28 cellular contexts compared by ENCODE assay signal in the genomic region with DNA sequence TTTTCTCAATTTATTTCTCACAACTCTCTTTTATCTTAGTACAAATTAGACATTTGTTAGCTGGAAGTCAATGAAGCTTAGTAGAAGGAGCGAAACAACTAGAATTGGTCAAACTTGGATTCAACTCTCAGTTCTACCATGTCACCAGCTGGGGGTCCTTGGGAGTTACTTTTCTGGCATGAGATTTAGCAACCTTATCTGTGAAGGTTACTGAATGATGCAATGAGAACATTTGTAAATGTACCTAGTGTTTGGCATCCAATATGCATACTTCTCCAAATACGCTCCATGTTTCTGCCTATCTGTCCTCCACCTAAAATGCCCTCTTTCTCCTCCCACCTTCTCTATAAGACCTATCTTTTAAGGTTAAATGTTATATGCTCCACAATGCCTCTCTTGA. TPM values are rescaled to one million over a fixed set of nuclear protein-coding genes. Genes with fewer than 3 reads are reported as not detected.
DNase-seq lines count a peak whose midpoint lies in the region; ATAC-seq, FAIRE-seq and TF ChIP-seq lines count a peak whose summit lies in the region.
"Had no signal": no experiment of that assay in that cellular context is flagged by ENCODE, and none has a peak within 500 bp of the region (broad histone marks: within the 10 kb centered on the region; RNA-seq: fewer than 3 reads in every experiment).

No MANE protein-coding gene starts in this region.

- FAIRE-seq in GM12892 (lab: Jason Lieb, UNC), result no peak
- FAIRE-seq: A549, GM18507, RCC 7860 had no signal

- H3K9me3 Mint-ChIP-seq in endodermal cell, result no peaks in the 10 kb centered on the region
- H3K9me3 Mint-ChIP-seq: CD4-positive, alpha-beta memory T cell had no signal

- no peaks in the 10 kb centered on the region for H3K27me3 Mint-ChIP-seq in endodermal cell (ENCODE audit: insufficient read depth)
- H3K27me3 Mint-ChIP-seq: CD4-positive, alpha-beta memory T cell had no signal

- no peak for TF ChIP-seq EP300 in tibial nerve (IDR thresholded peaks at IDR 0.05)

- no peak overlapping the region for H3K27ac ChIP-seq in DND-41 (ENCODE audit: low read length)
- H3K27ac ChIP-seq in endodermal cell (ENCODE audit: low read depth, low read length), result no peak overlapping the region
- H3K27ac ChIP-seq in tibial nerve, result no peak overlapping the region
- H3K27ac ChIP-seq: A549, HL-60, SJSA1 had no signal

- ATAC-seq in DND-41 (ENCODE audit: insufficient read depth, low read depth) (0 out of 3 replicates have a peak, but pooled peaks have one; percentile 6), GM18858 (IDR thresholded peaks at IDR 0.05; ENCODE audit: unreplicated experiment) (no peak)
- ATAC-seq: A549, HCT116 had no signal

- H3K36me3 ChIP-seq in DND-41 (ENCODE audit: insufficient read depth, low read length) (peaks cover 26% of the 10 kb centered on the region), endodermal cell (ENCODE audit: control insufficient read depth, insufficient read depth, low read length) (peaks cover 30% of the 10 kb centered on the region), tibial nerve (peaks cover 0 to 3% (median 0%) of the 10 kb centered on the region in 3 donors)

- no peak overlapping the region for H2AFZ ChIP-seq in DND-41 (ENCODE audit: low read depth, low read length)

- peaks cover 13% of the 10 kb centered on the region for H3K4me1 Mint-ChIP-seq in endodermal cell

- no peak overlapping the region for H3K9ac ChIP-seq in DND-41 (ENCODE audit: low read depth, low read length)
- no peak overlapping the region for H3K9ac ChIP-seq in endodermal cell (ENCODE audit: extremely low read depth, low read length, poor library complexity, severe bottlenecking)

- H3K4me3 Mint-ChIP-seq in endodermal cell, result no peak overlapping the region
- H3K4me3 Mint-ChIP-seq: CD4-positive, alpha-beta memory T cell had no signal

- TF ChIP-seq CTCF in DND-41 (IDR thresholded peaks at IDR 0.05; ENCODE audit: borderline replicate concordance, extremely low read depth, low read length, poor library complexity, severe bottlenecking) (no peak), endodermal cell (conservative IDR thresholded peaks at IDR 0.05) (peak; percentile 46), tibial nerve (IDR thresholded peaks at IDR 0.05) (no peak)

- peaks cover 60% of the 10 kb centered on the region for H4K20me1 ChIP-seq in DND-41 (ENCODE audit: insufficient read depth, low read length)

- WGBS in endodermal cell (ENCODE audit: insufficient coverage in 1 of 2, insufficient read length in 1 of 2), 2 experiments, result 91% methylated on average over 2 of the region's 2 CpGs; no CpG with 5 or more reads in 1 of the 2 experiments
- WGBS in tibial nerve, 2 donors, result 94 to 100% methylated on average over 2 of the region's 2 CpGs

- no peak overlapping the region for H3K4me2 ChIP-seq in DND-41 (ENCODE audit: insufficient read depth, low read length)
- H3K4me2 ChIP-seq: A549 had no signal

- H3K4me1 ChIP-seq in DND-41 (ENCODE audit: insufficient read depth, low read length) (peaks cover 29% of the 10 kb centered on the region), endodermal cell (ENCODE audit: control insufficient read depth, insufficient read depth, low read length) (no peaks in the 10 kb centered on the region), tibial nerve (peaks cover 0 to 46% (median 12%) of the 10 kb centered on the region in 4 donors)

- DNase-seq in DND-41 (no peak), GM12892 (ENCODE audit: insufficient read length) (no peak), OCI-M1 (lab: John Stamatoyannopoulos, UW) (peak; percentile 26), endodermal cell (no peak), tibial nerve (ENCODE audit: low spot score in 2 of 2) (no peak)
- DNase-seq in activated CD4-positive, CD25-positive, alpha-beta regulatory T cell (lab: John Stamatoyannopoulos, UW), result no peak
- DNase-seq: C1 segment of cervical spinal cord; CD4-positive, alpha-beta memory T cell; COR-L47; DMS79 treated with DMSO at 0.1 percent for 48 hours; GOT3; MM.1S; NCI-H1092 treated with DMSO at 0.1 percent for 48 hours; NCI-H1436; NCI-H187; NCI-H2081 treated with DMSO at 0.1 percent for 48 hours; NCI-H2171; NCI-H226; NCI-H510A; NCI-H69; T-helper 2 cell had no signal

- TF ChIP-seq POLR2A in GM12892 (IDR thresholded peaks at IDR 0.05; ENCODE audit: low read depth, low read length) (peak; percentile 29; the same call in 1 of the 2 replicates), tibial nerve (IDR thresholded peaks at IDR 0.05) (no peak)

- no peak overlapping the region for H3K27ac Mint-ChIP-seq in endodermal cell
- H3K27ac Mint-ChIP-seq: CD4-positive, alpha-beta memory T cell had no signal

- no peaks in the 10 kb centered on the region for H3K9me3 ChIP-seq in DND-41 (ENCODE audit: insufficient read depth, low read length, severe bottlenecking)
- no peaks in the 10 kb centered on the region for H3K9me3 ChIP-seq in endodermal cell (ENCODE audit: control insufficient read depth, low read length)
- no peaks in the 10 kb centered on the region for H3K9me3 ChIP-seq in tibial nerve
- H3K9me3 ChIP-seq: A549, SJSA1 had no signal

- H3K79me2 ChIP-seq in DND-41 (ENCODE audit: insufficient read depth, low read length), result peaks cover 35% of the 10 kb centered on the region

- H3K4me3 ChIP-seq in DND-41 (ENCODE audit: low read depth in 1 of 2, low read length in 2 of 2), result no peak overlapping the region
- no peak overlapping the region for H3K4me3 ChIP-seq in endodermal cell (ENCODE audit: low read length)
- H3K4me3 ChIP-seq in tibial nerve, result no peak overlapping the region
- H3K4me3 ChIP-seq: A549, SJSA1 had no signal

- H3K27me3 ChIP-seq in DND-41 (ENCODE audit: insufficient read depth, low read length, poor library complexity) (no peaks in the 10 kb centered on the region), endodermal cell (ENCODE audit: control insufficient read depth, insufficient read depth, low read length, poor library complexity, severe bottlenecking) (no peaks in the 10 kb centered on the region), tibial nerve (no peaks in the 10 kb centered on the region)
- H3K27me3 ChIP-seq: SJSA1 had no signal

- peaks cover 15% of the 10 kb centered on the region for H3K36me3 Mint-ChIP-seq in endodermal cell (ENCODE audit: low read depth)

RNA-seq across cellular contexts. Expression of gene HNRNPA0, which starts 6.3 kb away (rescaled TPM):
- 18.2 TPM for polyA plus RNA-seq in GM12892 (2012; ENCODE audit: missing spikeins)
- total RNA-seq in endodermal cell, result 10 to 100 TPM; 50.7 to 61.0 TPM
- 75.5 TPM for polyA plus RNA-seq in endodermal cell (2013, experiment 1 of 2)
- polyA plus RNA-seq in endodermal cell (2013, experiment 2 of 2), result 72.9 TPM
- 10 to 100 TPM; 12.6 to 17.0 (median 15.0) TPM for total RNA-seq in tibial nerve

RNA-seq across cellular contexts. Expression of gene KLHL3, which starts 12.0 kb away (rescaled TPM):
- polyA plus RNA-seq in GM12892 (2012; ENCODE audit: missing spikeins), result 5.7 TPM
- total RNA-seq in endodermal cell (10 to 100 TPM; 17.5 to 19.4 TPM), tibial nerve (10 to 100 TPM; 22.5 to 35.7 (median 27.5) TPM)
- 5.6 TPM for polyA plus RNA-seq in endodermal cell (2013, experiment 1 of 2)
- polyA plus RNA-seq in endodermal cell (2013, experiment 2 of 2), result 5.9 TPM
